18 cellular contexts compared by ENCODE assay signal in genomic region chr1:36731226-36732037, GRCh38.
DNase-seq lines count a peak whose midpoint lies in the region; TF ChIP-seq lines count a peak whose summit lies in the region.
"Had no signal": no experiment of that assay in that cellular context is flagged by ENCODE, and none has a peak within 500 bp of the region (broad histone marks: within the 10 kb centered on the region; RNA-seq: fewer than 3 reads in every experiment).

No MANE protein-coding gene starts in this region.

- no peaks in the 10 kb centered on the region for H3K79me1 ChIP-seq in neuronal stem cell (ENCODE audit: low read depth, low read length)

- POLR2A ChIA-PET in HEK293 (lab: Yijun Ruan, JAX) = no interaction called here

- H2BK120ac ChIP-seq in neuronal stem cell (ENCODE audit: low read depth, low read length) = no peak overlapping the region

- no peaks in the 10 kb centered on the region for H4K20me1 ChIP-seq in hepatocyte (ENCODE audit: insufficient read depth, poor library complexity, severe bottlenecking)

- H3K9me2 ChIP-seq in hepatocyte (replicated peaks; ENCODE audit: insufficient read depth) = no peaks in the 10 kb centered on the region

- H2BK15ac ChIP-seq in neuronal stem cell (ENCODE audit: low read length) = peak overlapping the region; percentile 23

- H3K4ac ChIP-seq in neuronal stem cell (ENCODE audit: low read length) = no peak overlapping the region

- H3K9me3 ChIP-seq in HEK293 (ENCODE audit: control insufficient read depth, insufficient read depth, low read depth, low read length) (no peaks in the 10 kb centered on the region), WERI-Rb-1 (ENCODE audit: severe bottlenecking) (peaks cover 4% of the 10 kb centered on the region), neuronal stem cell (replicated peaks in 1 of 2; ENCODE audit: control insufficient read depth in 2 of 2, insufficient read depth in 1 of 2, low read depth in 1 of 2, low read length in 2 of 2) (no peaks in the 10 kb centered on the region), hepatocyte (ENCODE audit: low read depth) (no peaks in the 10 kb centered on the region)
- H3K9me3 ChIP-seq: tibial nerve had no signal

- H2BK5ac ChIP-seq in neuronal stem cell (ENCODE audit: low read length) = no peak overlapping the region

- no peaks in the 10 kb centered on the region for H3K79me2 ChIP-seq in hepatocyte

- no peak overlapping the region for H3K23ac ChIP-seq in neuronal stem cell (ENCODE audit: low read depth, low read length, poor library complexity)

- H3K9ac ChIP-seq in neuronal stem cell (ENCODE audit: low read depth, low read length, poor library complexity) = no peak overlapping the region

- no CpG with 5 or more reads among the region's 11 CpGs for WGBS in neuronal stem cell (ENCODE audit: extremely low coverage in 2 of 2, insufficient read length in 2 of 2, insufficient replicate concordance in 1 of 2), 2 donors
- 61% methylated on average over 11 of the region's 11 CpGs for WGBS in hepatocyte (ENCODE audit: low lambda C conversion rate, missing lambda C conversion rate)

- H3K4me1 ChIP-seq in HEK293 (ENCODE audit: control insufficient read depth, insufficient read depth, low read length) (no peaks in the 10 kb centered on the region), neuronal stem cell (ENCODE audit: control insufficient read depth in 2 of 2, insufficient read depth in 1 of 2, low read depth in 1 of 2, low read length in 2 of 2) (peaks cover 0 to 16% of the 10 kb centered on the region in 2 donors), hepatocyte (ENCODE audit: insufficient read depth) (no peaks in the 10 kb centered on the region)
- H3K4me1 ChIP-seq: tibial nerve had no signal

- peak overlapping the region; percentile 49 for H3K18ac ChIP-seq in neuronal stem cell (ENCODE audit: low read length)

- H2AFZ ChIP-seq in neuronal stem cell (ENCODE audit: low read length) (no peak overlapping the region), hepatocyte (no peak overlapping the region)

- DNase-seq in NCI-H82 (lab: John Stamatoyannopoulos, UW) = peak; percentile 47
- DNase-seq in NCI-H82 treated with DMSO at 0.1 percent for 48 hours (lab: John Stamatoyannopoulos, UW; ENCODE audit: unreplicated experiment) = no peak
- DNase-seq in WERI-Rb-1 = peak; percentile 47
- DNase-seq in neuronal stem cell (ENCODE audit: low spot score) = no peak
- no peak for DNase-seq in hepatocyte (ENCODE audit: low spot score)
- no peak for DNase-seq in SW 1271 (lab: John Stamatoyannopoulos, UW)
- no peak for DNase-seq in SK-N-DZ (ENCODE audit: low spot score)
- DNase-seq: activated B cell treated with CpG ODN at 0.5 μM for 24 hours; activated CD8-positive, alpha-beta memory T cell treated with anti-CD3 and anti-CD28 coated beads, Interleukin-2, amount 50 U/mL, for 4 hours; brain microvascular endothelial cell; CD8-positive, alpha-beta memory T cell; dermis blood vessel endothelial cell; midbrain; NCI-H187; NCI-H69; nucleus accumbens had no signal

- H3K27me3 ChIP-seq in WERI-Rb-1 (ENCODE audit: insufficient read depth, low read depth, severe bottlenecking) = no peaks in the 10 kb centered on the region
- peaks cover 0 to 2% (median 0%) of the 10 kb centered on the region in 3 experiments for H3K27me3 ChIP-seq in neuronal stem cell (ENCODE audit: control insufficient read depth in 3 of 3, insufficient read depth in 3 of 3, low read depth in 1 of 3, low read length in 3 of 3)
- peaks cover 20% of the 10 kb centered on the region for H3K27me3 ChIP-seq in hepatocyte
- H3K27me3 ChIP-seq: brain microvascular endothelial cell, tibial nerve had no signal

- H2AK5ac ChIP-seq in neuronal stem cell (ENCODE audit: low read depth, low read length) = no peak overlapping the region

- no peak overlapping the region for H4K91ac ChIP-seq in neuronal stem cell (ENCODE audit: low read depth, low read length, poor library complexity)

- CTCF ChIA-PET in HEK293 (lab: Yijun Ruan, JAX) = interaction anchor here (0.6 kb wide), 1 partner anchor 49 kb away, joined by 3 read pairs; no protein-coding TSS in a partner anchor

- TF ChIP-seq CTCF in HEK293 (tag by site-specific recombination; IDR thresholded peaks at IDR 0.05) (peak; percentile 27; the same call in 1 of the 2 replicates), WERI-Rb-1 (IDR thresholded peaks at IDR 0.05; ENCODE audit: low read depth, low read length) (peak; percentile 67), hepatocyte (IDR thresholded peaks at IDR 0.05; ENCODE audit: poor library complexity) (no peak)

- no peak overlapping the region for H3K14ac ChIP-seq in neuronal stem cell (ENCODE audit: low read length)

- H2BK12ac ChIP-seq in neuronal stem cell (ENCODE audit: low read length) = peak overlapping the region; percentile 51

- H3K4me2 ChIP-seq in neuronal stem cell (ENCODE audit: insufficient read depth, low read length, poor library complexity, severe bottlenecking) (no peak overlapping the region), hepatocyte (no peak overlapping the region)

- H4K8ac ChIP-seq in neuronal stem cell (ENCODE audit: low read depth, low read length) = no peak overlapping the region

- H3K36me3 ChIP-seq in HEK293 (ENCODE audit: control insufficient read depth in 2 of 2, insufficient read depth in 1 of 2, low read length in 2 of 2) (no peaks in the 10 kb centered on the region), WERI-Rb-1 (no peaks in the 10 kb centered on the region), neuronal stem cell (replicated peaks in 1 of 2; ENCODE audit: control insufficient read depth in 2 of 2, insufficient read depth in 2 of 2, low read length in 2 of 2) (no peaks in the 10 kb centered on the region), hepatocyte (replicated peaks; ENCODE audit: insufficient read depth, low read depth) (no peaks in the 10 kb centered on the region)
- H3K36me3 ChIP-seq: brain microvascular endothelial cell, tibial nerve had no signal

- H3K4me3 ChIP-seq in HEK293 (ENCODE audit: low read depth, low read length) (no peak overlapping the region), WERI-Rb-1 (ENCODE audit: low read depth, low read length) (no peak overlapping the region), neuronal stem cell (ENCODE audit: low read length in 2 of 2) (no peak overlapping the region), hepatocyte (no peak overlapping the region)
- H3K4me3 ChIP-seq: tibial nerve had no signal

- no peak overlapping the region for H3K27ac ChIP-seq in HEK293 (ENCODE audit: extremely low read depth, low read depth, low read length)
- H3K27ac ChIP-seq in WERI-Rb-1 = no peak overlapping the region
- H3K27ac ChIP-seq in neuronal stem cell (replicated peaks; ENCODE audit: low read length) = no peak overlapping the region
- H3K27ac ChIP-seq in hepatocyte = no peak overlapping the region
- H3K27ac ChIP-seq: brain microvascular endothelial cell, tibial nerve had no signal

TF ChIP-seq in HEK293, 187 proteins besides CTCF, POLR2A, EP300 and RAD21:
- 0 out of 2 replicates have a peak, but pooled peaks have one; percentile 6 for TF ChIP-seq ZIC2 (tag by site-specific recombination; IDR thresholded peaks at IDR 0.05)
- TF ChIP-seq ZNF155 (tag by site-specific recombination; IDR thresholded peaks at IDR 0.05) = no peak

Comparison
In these comparisons a context has a peak if more than half of its experiments do, and no peak if none do; other contexts are left out.
1. DNase-seq: peak in NCI-H82 (single experiment) and WERI-Rb-1 (single experiment); none in NCI-H82 treated with DMSO at 0.1 percent for 48 hours (single experiment), neuronal stem cell (single experiment), hepatocyte (single experiment), SW 1271 (0 of 2) and SK-N-DZ (single experiment).